ENCODE assay signal across 28 cellular contexts in genomic region chr2:201942525-201942924, GRCh38.
"Had no signal": no experiment of that assay in that cellular context is flagged by ENCODE, and none has a peak within 500 bp of the region (broad histone marks: within the 10 kb centered on the region; RNA-seq: fewer than 3 reads in every experiment).

No MANE protein-coding gene starts in this region.

- H3K4me3 Mint-ChIP-seq: activated naive CD8-positive, alpha-beta T cell treated with anti-CD3 and anti-CD28 coated beads, Interleukin-2, amount 50 U/mL, for 24 hours; activated T-cell treated with anti-CD3 and anti-CD28 coated beads, Interleukin-2, amount 50 U/mL, for 4 hours; brain; central memory CD8-positive, alpha-beta T cell; T-helper 1 cell treated with Interleukin-12 subunit alpha and Interleukin-12 subunit beta and Interleukin-4 antibody, amounts not matched to agents 30 μg/mL and 1 μg/mL, for 36 hours had no signal

- H3K9ac ChIP-seq: KMS-11 had no signal

- H3K36me3 Mint-ChIP-seq: activated naive CD4-positive, alpha-beta T cell treated with anti-CD3 and anti-CD28 coated beads, Interleukin-2, amount 50 U/mL, for 72 hours; brain had no signal

- H3K4me2 ChIP-seq: KMS-11 had no signal

- H3K9me3 ChIP-seq: SJSA1 had no signal

- DNase-seq: activated CD4-positive, alpha-beta T cell treated with anti-CD3 and anti-CD28 coated beads for 48 hours; activated CD4-positive, alpha-beta T cell treated with anti-CD3 and anti-CD28 coated beads, Interleukin-2, amount 50 U/mL, for 48 hours; activated effector memory CD4-positive, alpha-beta T cell treated with anti-CD3 and anti-CD28 coated beads, Interleukin-2, amount 50 U/mL, for 16 hours; activated naive CD4-positive, alpha-beta T cell treated with Interleukin-2 at 50 U/mL for 16 hours; activated naive CD8-positive, alpha-beta T cell treated with anti-CD3 and anti-CD28 coated beads, Interleukin-2, amount 50 U/mL, for 24 hours; activated T-cell treated with anti-CD3 and anti-CD28 coated beads, Interleukin-2, amount 50 U/mL, for 4 hours; amniotic stem cell; MM.1S; NCI-H1105; NCI-H1436; NCI-H1694 treated with DMSO at 0.1 percent for 48 hours; NCI-H2029 treated with DMSO at 0.1 percent for 48 hours; NCI-H524; NCI-H774; NK-92 treated with Interleukin-12 subunit alpha and Interleukin-12 subunit beta, amount 100 ng/mL, for 24 hours; OCI-M1; SHP77; SW 1271 had no signal

- H3K27ac ChIP-seq: KMS-11, SJSA1 had no signal

- H3K36me3 ChIP-seq: SJSA1 had no signal

- H3K9me3 Mint-ChIP-seq: activated naive CD4-positive, alpha-beta T cell treated with anti-CD3 and anti-CD28 coated beads, Interleukin-2, amount 50 U/mL, for 72 hours; activated naive CD8-positive, alpha-beta T cell treated with anti-CD3 and anti-CD28 coated beads, Interleukin-2, amount 50 U/mL, for 24 hours; activated T-cell treated with anti-CD3 and anti-CD28 coated beads, Interleukin-2, amount 50 U/mL, for 4 hours; central memory CD8-positive, alpha-beta T cell; T-helper 1 cell treated with Interleukin-12 subunit alpha and Interleukin-12 subunit beta and Interleukin-4 antibody, amounts not matched to agents 30 μg/mL and 1 μg/mL, for 36 hours had no signal

- H3K4me3 ChIP-seq: SJSA1 had no signal

- H3K27ac Mint-ChIP-seq: activated naive CD4-positive, alpha-beta T cell treated with anti-CD3 and anti-CD28 coated beads, Interleukin-2, amount 50 U/mL, for 72 hours; activated naive CD8-positive, alpha-beta T cell treated with anti-CD3 and anti-CD28 coated beads, Interleukin-2, amount 50 U/mL, for 24 hours; brain; T-helper 1 cell treated with Interleukin-12 subunit alpha and Interleukin-12 subunit beta and Interleukin-4 antibody, amounts not matched to agents 30 μg/mL and 1 μg/mL, for 36 hours had no signal

- ATAC-seq: activated CD4-positive, CD25-positive, alpha-beta regulatory T cell treated with anti-CD3 and anti-CD28 coated beads, Interleukin-2, amount 50 U/mL, for 24 hours; activated naive CD4-positive, alpha-beta T cell treated with anti-CD3 and anti-CD28 coated beads, Interleukin-2, amount 50 U/mL, for 72 hours; activated naive CD8-positive, alpha-beta T cell treated with anti-CD3 and anti-CD28 coated beads, Interleukin-2, amount 50 U/mL, for 24 hours; activated T-cell treated with anti-CD3 and anti-CD28 coated beads, Interleukin-2, amount 50 U/mL, for 4 hours; Panc1; SK-N-SH treated with all-trans-retinoic acid at 6 μM for 48 hours had no signal

- FAIRE-seq: astrocyte had no signal

- H3K4me1 Mint-ChIP-seq: activated naive CD8-positive, alpha-beta T cell treated with anti-CD3 and anti-CD28 coated beads, Interleukin-2, amount 50 U/mL, for 24 hours; central memory CD8-positive, alpha-beta T cell had no signal

- H3K27me3 ChIP-seq: SJSA1 had no signal
